In the genomic region with DNA sequence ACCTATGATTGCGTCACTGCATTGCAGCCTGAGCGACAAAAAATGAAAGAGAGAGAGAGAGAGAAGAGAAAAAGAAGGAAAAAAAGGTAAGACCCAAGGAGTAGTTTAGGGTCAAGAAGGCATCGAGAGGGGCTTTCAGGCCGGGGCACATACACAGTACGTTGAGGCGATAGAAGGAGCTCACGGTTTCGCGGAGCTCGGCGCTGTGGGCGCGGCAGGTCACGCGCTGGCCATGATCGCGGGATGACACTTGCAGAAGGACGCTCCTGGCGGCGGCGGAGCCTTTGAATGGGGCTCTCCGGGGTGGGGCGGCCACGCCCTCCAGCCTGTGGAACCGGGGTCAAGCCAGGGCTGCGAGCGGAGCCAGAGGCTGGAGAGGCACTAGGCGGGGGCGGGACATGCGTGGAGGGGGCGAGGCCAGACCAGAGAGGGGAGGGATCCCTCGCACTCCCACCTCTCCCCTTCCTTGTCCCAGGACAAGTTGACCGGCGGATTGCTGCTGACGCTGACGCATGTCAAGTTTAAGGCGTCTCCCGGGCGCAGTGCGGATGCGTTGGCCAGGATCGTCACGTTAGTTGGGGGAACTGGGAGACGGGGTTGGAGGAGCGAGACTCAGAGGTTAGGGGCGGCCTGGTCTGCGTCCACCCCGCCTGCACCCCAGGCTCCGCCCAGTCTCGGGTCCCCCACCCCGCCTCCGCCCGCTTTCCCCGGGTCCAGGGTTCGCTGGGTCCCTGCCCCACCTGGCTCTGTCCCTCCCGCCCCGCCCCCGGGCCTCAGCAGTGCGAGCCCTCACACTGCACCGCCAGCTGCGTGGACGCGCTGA, we compare ENCODE assay signal across 1 cellular context.
TF ChIP-seq lines count a peak whose summit lies in the region.

No MANE protein-coding gene starts in this region.

TF ChIP-seq in HepG2, 621 proteins besides CTCF, POLR2A, EP300 and RAD21 (continued from another document and continues in another):
- TF ChIP-seq, protein P1, sequence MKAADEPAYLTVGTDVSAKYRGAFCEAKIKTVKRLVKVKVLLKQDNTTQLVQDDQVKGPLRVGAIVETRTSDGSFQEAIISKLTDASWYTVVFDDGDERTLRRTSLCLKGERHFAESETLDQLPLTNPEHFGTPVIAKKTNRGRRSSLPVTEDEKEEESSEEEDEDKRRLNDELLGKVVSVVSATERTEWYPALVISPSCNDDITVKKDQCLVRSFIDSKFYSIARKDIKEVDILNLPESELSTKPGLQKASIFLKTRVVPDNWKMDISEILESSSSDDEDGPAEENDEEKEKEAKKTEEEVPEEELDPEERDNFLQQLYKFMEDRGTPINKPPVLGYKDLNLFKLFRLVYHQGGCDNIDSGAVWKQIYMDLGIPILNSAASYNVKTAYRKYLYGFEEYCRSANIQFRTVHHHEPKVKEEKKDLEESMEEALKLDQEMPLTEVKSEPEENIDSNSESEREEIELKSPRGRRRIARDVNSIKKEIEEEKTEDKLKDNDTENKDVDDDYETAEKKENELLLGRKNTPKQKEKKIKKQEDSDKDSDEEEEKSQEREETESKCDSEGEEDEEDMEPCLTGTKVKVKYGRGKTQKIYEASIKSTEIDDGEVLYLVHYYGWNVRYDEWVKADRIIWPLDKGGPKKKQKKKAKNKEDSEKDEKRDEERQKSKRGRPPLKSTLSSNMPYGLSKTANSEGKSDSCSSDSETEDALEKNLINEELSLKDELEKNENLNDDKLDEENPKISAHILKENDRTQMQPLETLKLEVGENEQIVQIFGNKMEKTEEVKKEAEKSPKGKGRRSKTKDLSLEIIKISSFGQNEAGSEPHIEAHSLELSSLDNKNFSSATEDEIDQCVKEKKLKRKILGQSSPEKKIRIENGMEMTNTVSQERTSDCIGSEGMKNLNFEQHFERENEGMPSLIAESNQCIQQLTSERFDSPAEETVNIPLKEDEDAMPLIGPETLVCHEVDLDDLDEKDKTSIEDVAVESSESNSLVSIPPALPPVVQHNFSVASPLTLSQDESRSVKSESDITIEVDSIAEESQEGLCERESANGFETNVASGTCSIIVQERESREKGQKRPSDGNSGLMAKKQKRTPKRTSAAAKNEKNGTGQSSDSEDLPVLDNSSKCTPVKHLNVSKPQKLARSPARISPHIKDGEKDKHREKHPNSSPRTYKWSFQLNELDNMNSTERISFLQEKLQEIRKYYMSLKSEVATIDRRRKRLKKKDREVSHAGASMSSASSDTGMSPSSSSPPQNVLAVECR (CRISPR knock-in tag; IDR thresholded peaks at IDR 0.05; ENCODE audit: borderline replicate concordance), result no peak
- no peak for TF ChIP-seq ZSCAN25 (CRISPR knock-in tag; IDR thresholded peaks at IDR 0.05)
- TF ChIP-seq, protein P2, sequence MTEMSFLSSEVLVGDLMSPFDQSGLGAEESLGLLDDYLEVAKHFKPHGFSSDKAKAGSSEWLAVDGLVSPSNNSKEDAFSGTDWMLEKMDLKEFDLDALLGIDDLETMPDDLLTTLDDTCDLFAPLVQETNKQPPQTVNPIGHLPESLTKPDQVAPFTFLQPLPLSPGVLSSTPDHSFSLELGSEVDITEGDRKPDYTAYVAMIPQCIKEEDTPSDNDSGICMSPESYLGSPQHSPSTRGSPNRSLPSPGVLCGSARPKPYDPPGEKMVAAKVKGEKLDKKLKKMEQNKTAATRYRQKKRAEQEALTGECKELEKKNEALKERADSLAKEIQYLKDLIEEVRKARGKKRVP (CRISPR knock-in tag; IDR thresholded peaks at IDR 0.05), result peak in 1 of 2 experiments; percentile 45; a peak in 1 of 4 replicates
- no peak for TF ChIP-seq MIXL1 (CRISPR knock-in tag; IDR thresholded peaks at IDR 0.05)
- no peak for TF ChIP-seq ZNF883 (CRISPR knock-in tag; IDR thresholded peaks at IDR 0.05; ENCODE audit: not compliant biosample characterization)
- no peak for TF ChIP-seq CC2D1A (CRISPR knock-in tag; IDR thresholded peaks at IDR 0.05)
- TF ChIP-seq, protein P3, sequence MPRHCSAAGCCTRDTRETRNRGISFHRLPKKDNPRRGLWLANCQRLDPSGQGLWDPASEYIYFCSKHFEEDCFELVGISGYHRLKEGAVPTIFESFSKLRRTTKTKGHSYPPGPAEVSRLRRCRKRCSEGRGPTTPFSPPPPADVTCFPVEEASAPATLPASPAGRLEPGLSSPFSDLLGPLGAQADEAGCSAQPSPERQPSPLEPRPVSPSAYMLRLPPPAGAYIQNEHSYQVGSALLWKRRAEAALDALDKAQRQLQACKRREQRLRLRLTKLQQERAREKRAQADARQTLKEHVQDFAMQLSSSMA (CRISPR knock-in tag; IDR thresholded peaks at IDR 0.05), result no peak
- TF ChIP-seq ZFY (CRISPR knock-in tag; IDR thresholded peaks at IDR 0.05), result no peak
- TF ChIP-seq, protein P4, sequence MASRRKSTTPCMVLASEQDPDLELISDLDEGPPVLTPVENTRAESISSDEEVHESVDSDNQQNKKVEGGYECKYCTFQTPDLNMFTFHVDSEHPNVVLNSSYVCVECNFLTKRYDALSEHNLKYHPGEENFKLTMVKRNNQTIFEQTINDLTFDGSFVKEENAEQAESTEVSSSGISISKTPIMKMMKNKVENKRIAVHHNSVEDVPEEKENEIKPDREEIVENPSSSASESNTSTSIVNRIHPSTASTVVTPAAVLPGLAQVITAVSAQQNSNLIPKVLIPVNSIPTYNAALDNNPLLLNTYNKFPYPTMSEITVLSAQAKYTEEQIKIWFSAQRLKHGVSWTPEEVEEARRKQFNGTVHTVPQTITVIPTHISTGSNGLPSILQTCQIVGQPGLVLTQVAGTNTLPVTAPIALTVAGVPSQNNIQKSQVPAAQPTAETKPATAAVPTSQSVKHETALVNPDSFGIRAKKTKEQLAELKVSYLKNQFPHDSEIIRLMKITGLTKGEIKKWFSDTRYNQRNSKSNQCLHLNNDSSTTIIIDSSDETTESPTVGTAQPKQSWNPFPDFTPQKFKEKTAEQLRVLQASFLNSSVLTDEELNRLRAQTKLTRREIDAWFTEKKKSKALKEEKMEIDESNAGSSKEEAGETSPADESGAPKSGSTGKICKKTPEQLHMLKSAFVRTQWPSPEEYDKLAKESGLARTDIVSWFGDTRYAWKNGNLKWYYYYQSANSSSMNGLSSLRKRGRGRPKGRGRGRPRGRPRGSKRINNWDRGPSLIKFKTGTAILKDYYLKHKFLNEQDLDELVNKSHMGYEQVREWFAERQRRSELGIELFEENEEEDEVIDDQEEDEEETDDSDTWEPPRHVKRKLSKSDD (CRISPR knock-in tag; IDR thresholded peaks at IDR 0.05; ENCODE audit: low read depth), result no peak
- no peak for TF ChIP-seq EEA1 (CRISPR knock-in tag; IDR thresholded peaks at IDR 0.05; ENCODE audit: borderline replicate concordance)
- no peak for TF ChIP-seq ZNF10 (CRISPR knock-in tag; IDR thresholded peaks at IDR 0.05; ENCODE audit: borderline replicate concordance, low read depth)
- no peak for TF ChIP-seq ZNF383 (CRISPR knock-in tag; IDR thresholded peaks at IDR 0.05; ENCODE audit: borderline replicate concordance)
- TF ChIP-seq SIN3B (IDR thresholded peaks at IDR 0.05; ENCODE audit: low read length), result no peak
- no peak for TF ChIP-seq SMYD3 (CRISPR knock-in tag; IDR thresholded peaks at IDR 0.05)
- TF ChIP-seq, protein P5, sequence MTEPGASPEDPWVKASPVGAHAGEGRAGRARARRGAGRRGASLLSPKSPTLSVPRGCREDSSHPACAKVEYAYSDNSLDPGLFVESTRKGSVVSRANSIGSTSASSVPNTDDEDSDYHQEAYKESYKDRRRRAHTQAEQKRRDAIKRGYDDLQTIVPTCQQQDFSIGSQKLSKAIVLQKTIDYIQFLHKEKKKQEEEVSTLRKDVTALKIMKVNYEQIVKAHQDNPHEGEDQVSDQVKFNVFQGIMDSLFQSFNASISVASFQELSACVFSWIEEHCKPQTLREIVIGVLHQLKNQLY (CRISPR knock-in tag; IDR thresholded peaks at IDR 0.05), result no peak
- TF ChIP-seq, protein P6, sequence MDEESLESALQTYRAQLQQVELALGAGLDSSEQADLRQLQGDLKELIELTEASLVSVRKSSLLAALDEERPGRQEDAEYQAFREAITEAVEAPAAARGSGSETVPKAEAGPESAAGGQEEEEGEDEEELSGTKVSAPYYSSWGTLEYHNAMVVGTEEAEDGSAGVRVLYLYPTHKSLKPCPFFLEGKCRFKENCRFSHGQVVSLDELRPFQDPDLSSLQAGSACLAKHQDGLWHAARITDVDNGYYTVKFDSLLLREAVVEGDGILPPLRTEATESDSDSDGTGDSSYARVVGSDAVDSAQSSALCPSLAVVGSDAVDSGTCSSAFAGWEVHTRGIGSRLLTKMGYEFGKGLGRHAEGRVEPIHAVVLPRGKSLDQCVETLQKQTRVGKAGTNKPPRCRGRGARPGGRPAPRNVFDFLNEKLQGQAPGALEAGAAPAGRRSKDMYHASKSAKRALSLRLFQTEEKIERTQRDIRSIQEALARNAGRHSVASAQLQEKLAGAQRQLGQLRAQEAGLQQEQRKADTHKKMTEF (CRISPR knock-in tag; IDR thresholded peaks at IDR 0.05), result peak; percentile 25; the same call in 1 of the 2 replicates
- peak; percentile 72; the same call in 1 of the 2 replicates for TF ChIP-seq ZNF761 (CRISPR knock-in tag; conservative IDR thresholded peaks at IDR 0.05)
- TF ChIP-seq, protein P7, sequence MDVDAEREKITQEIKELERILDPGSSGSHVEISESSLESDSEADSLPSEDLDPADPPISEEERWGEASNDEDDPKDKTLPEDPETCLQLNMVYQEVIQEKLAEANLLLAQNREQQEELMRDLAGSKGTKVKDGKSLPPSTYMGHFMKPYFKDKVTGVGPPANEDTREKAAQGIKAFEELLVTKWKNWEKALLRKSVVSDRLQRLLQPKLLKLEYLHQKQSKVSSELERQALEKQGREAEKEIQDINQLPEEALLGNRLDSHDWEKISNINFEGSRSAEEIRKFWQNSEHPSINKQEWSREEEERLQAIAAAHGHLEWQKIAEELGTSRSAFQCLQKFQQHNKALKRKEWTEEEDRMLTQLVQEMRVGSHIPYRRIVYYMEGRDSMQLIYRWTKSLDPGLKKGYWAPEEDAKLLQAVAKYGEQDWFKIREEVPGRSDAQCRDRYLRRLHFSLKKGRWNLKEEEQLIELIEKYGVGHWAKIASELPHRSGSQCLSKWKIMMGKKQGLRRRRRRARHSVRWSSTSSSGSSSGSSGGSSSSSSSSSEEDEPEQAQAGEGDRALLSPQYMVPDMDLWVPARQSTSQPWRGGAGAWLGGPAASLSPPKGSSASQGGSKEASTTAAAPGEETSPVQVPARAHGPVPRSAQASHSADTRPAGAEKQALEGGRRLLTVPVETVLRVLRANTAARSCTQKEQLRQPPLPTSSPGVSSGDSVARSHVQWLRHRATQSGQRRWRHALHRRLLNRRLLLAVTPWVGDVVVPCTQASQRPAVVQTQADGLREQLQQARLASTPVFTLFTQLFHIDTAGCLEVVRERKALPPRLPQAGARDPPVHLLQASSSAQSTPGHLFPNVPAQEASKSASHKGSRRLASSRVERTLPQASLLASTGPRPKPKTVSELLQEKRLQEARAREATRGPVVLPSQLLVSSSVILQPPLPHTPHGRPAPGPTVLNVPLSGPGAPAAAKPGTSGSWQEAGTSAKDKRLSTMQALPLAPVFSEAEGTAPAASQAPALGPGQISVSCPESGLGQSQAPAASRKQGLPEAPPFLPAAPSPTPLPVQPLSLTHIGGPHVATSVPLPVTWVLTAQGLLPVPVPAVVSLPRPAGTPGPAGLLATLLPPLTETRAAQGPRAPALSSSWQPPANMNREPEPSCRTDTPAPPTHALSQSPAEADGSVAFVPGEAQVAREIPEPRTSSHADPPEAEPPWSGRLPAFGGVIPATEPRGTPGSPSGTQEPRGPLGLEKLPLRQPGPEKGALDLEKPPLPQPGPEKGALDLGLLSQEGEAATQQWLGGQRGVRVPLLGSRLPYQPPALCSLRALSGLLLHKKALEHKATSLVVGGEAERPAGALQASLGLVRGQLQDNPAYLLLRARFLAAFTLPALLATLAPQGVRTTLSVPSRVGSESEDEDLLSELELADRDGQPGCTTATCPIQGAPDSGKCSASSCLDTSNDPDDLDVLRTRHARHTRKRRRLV (CRISPR knock-in tag; IDR thresholded peaks at IDR 0.05), result no peak
- TF ChIP-seq ZSCAN9 (CRISPR knock-in tag; IDR thresholded peaks at IDR 0.05; ENCODE audit: borderline replicate concordance), result no peak
- no peak for TF ChIP-seq ZNF180 (CRISPR knock-in tag; IDR thresholded peaks at IDR 0.05; ENCODE audit: borderline replicate concordance, low read depth)
- TF ChIP-seq ZNF33A (CRISPR knock-in tag; IDR thresholded peaks at IDR 0.05; ENCODE audit: borderline replicate concordance), result no peak
- TF ChIP-seq ZNF432 (CRISPR knock-in tag; IDR thresholded peaks at IDR 0.05; ENCODE audit: borderline replicate concordance), result no peak
- no peak for TF ChIP-seq FOXK1 (CRISPR knock-in tag; IDR thresholded peaks at IDR 0.05; ENCODE audit: borderline replicate concordance, low read depth)
- no peak for TF ChIP-seq KMT2B (CRISPR knock-in tag; IDR thresholded peaks at IDR 0.05)
- TF ChIP-seq CHCHD3 (CRISPR knock-in tag; IDR thresholded peaks at IDR 0.05), result no peak
- no peak for TF ChIP-seq JUNB (CRISPR knock-in tag; IDR thresholded peaks at IDR 0.05; ENCODE audit: borderline replicate concordance)
- TF ChIP-seq, protein P8, sequence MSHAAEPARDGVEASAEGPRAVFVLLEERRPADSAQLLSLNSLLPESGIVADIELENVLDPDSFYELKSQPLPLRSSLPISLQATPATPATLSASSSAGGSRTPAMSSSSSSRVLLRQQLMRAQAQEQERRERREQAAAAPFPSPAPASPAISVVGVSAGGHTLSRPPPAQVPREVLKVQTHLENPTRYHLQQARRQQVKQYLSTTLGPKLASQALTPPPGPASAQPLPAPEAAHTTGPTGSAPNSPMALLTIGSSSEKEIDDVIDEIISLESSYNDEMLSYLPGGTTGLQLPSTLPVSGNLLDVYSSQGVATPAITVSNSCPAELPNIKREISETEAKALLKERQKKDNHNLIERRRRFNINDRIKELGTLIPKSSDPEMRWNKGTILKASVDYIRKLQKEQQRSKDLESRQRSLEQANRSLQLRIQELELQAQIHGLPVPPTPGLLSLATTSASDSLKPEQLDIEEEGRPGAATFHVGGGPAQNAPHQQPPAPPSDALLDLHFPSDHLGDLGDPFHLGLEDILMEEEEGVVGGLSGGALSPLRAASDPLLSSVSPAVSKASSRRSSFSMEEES (CRISPR knock-in tag; IDR thresholded peaks at IDR 0.05), result peak; percentile 29; the same call in 1 of the 2 replicates
- TF ChIP-seq, protein P9, sequence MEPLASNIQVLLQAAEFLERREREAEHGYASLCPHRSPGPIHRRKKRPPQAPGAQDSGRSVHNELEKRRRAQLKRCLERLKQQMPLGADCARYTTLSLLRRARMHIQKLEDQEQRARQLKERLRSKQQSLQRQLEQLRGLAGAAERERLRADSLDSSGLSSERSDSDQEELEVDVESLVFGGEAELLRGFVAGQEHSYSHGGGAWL (CRISPR knock-in tag; IDR thresholded peaks at IDR 0.05), result no peak
- TF ChIP-seq SP4 (CRISPR knock-in tag; IDR thresholded peaks at IDR 0.05), result peak; percentile 56; the same call in 1 of the 2 replicates
- TF ChIP-seq, protein P10, sequence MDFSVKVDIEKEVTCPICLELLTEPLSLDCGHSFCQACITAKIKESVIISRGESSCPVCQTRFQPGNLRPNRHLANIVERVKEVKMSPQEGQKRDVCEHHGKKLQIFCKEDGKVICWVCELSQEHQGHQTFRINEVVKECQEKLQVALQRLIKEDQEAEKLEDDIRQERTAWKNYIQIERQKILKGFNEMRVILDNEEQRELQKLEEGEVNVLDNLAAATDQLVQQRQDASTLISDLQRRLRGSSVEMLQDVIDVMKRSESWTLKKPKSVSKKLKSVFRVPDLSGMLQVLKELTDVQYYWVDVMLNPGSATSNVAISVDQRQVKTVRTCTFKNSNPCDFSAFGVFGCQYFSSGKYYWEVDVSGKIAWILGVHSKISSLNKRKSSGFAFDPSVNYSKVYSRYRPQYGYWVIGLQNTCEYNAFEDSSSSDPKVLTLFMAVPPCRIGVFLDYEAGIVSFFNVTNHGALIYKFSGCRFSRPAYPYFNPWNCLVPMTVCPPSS (IDR thresholded peaks at IDR 0.05), result no peak
- TF ChIP-seq, protein P11, sequence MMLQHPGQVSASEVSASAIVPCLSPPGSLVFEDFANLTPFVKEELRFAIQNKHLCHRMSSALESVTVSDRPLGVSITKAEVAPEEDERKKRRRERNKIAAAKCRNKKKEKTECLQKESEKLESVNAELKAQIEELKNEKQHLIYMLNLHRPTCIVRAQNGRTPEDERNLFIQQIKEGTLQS (CRISPR knock-in tag; IDR thresholded peaks at IDR 0.05), result no peak
- no peak for TF ChIP-seq CHD2 (IDR thresholded peaks at IDR 0.05; ENCODE audit: low read depth, low read length)
- no peak for TF ChIP-seq RELA (CRISPR knock-in tag; IDR thresholded peaks at IDR 0.05)
- no peak for TF ChIP-seq ONECUT2 (CRISPR knock-in tag; IDR thresholded peaks at IDR 0.05)
